ENCODE assay signal across 19 cellular contexts in genomic region chr17:3861761-3862681, GRCh38. TPM values are rescaled to one million over a fixed set of nuclear protein-coding genes. Genes with fewer than 3 reads are reported as not detected.
DNase-seq lines count a peak whose midpoint lies in the region; ATAC-seq, FAIRE-seq and TF ChIP-seq lines count a peak whose summit lies in the region.
"Had no signal": no experiment of that assay in that cellular context is flagged by ENCODE, and none has a peak within 500 bp of the region (broad histone marks: within the 10 kb centered on the region; RNA-seq: fewer than 3 reads in every experiment).

No MANE protein-coding gene starts in this region.

- H3K4me1 ChIP-seq in BLaER1 (peaks cover 29% of the 10 kb centered on the region), kidney (ENCODE audit: control insufficient read depth in 1 of 2, insufficient read depth in 1 of 2, low read depth in 1 of 2, low read length in 2 of 2) (no peaks in the 10 kb centered on the region), Peyer's patch (no peaks in the 10 kb centered on the region)

- H3K27me3 ChIP-seq in BLaER1 (no peaks in the 10 kb centered on the region), Peyer's patch (no peaks in the 10 kb centered on the region)
- H3K27me3 ChIP-seq: BLaER1 treated with 17β-estradiol and CSF1 and Interleukin-3, amounts not matched to agents 10 nM and 100 nM had no signal

- H3K27ac Mint-ChIP-seq in activated naive CD4-positive, alpha-beta T cell treated with anti-CD3 and anti-CD28 coated beads, Interleukin-2, amount 10 ng/mL, durations not matched to agents 7 days and 5 days: peak overlapping the region; percentile 62
- no peak overlapping the region for H3K27ac Mint-ChIP-seq in activated naive CD4-positive, alpha-beta T cell treated with anti-CD3 and anti-CD28 coated beads for 36 hours
- H3K27ac Mint-ChIP-seq in WTC11: peak overlapping the region; percentile 60; the same call in 1 of the 2 replicates

- H3K9ac ChIP-seq in BLaER1 (no peak overlapping the region), kidney (ENCODE audit: low read length in 2 of 2) (no peak overlapping the region)

- no peak overlapping the region for H3K4me2 ChIP-seq in BLaER1
- H3K4me2 ChIP-seq: BLaER1 treated with 17β-estradiol and CSF1 and Interleukin-3, amounts not matched to agents 10 nM and 100 nM had no signal

- no peaks in the 10 kb centered on the region for H3K4me1 Mint-ChIP-seq in activated naive CD4-positive, alpha-beta T cell treated with anti-CD3 and anti-CD28 coated beads, Interleukin-2, amount 10 ng/mL, durations not matched to agents 7 days and 5 days
- no peaks in the 10 kb centered on the region for H3K4me1 Mint-ChIP-seq in activated naive CD4-positive, alpha-beta T cell treated with anti-CD3 and anti-CD28 coated beads for 36 hours (ENCODE audit: low read depth)
- no peaks in the 10 kb centered on the region for H3K4me1 Mint-ChIP-seq in WTC11
- H3K4me1 Mint-ChIP-seq: CD4-positive, CD25-positive, alpha-beta regulatory T cell had no signal

- no peaks in the 10 kb centered on the region for H3K27me3 Mint-ChIP-seq in activated naive CD4-positive, alpha-beta T cell treated with anti-CD3 and anti-CD28 coated beads, Interleukin-2, amount 10 ng/mL, durations not matched to agents 7 days and 5 days
- no peaks in the 10 kb centered on the region for H3K27me3 Mint-ChIP-seq in activated naive CD4-positive, alpha-beta T cell treated with anti-CD3 and anti-CD28 coated beads for 36 hours (ENCODE audit: low read depth)
- H3K27me3 Mint-ChIP-seq in WTC11 (ENCODE audit: low read depth): no peaks in the 10 kb centered on the region; the same call in 1 of the 2 replicates
- H3K27me3 Mint-ChIP-seq: CD4-positive, CD25-positive, alpha-beta regulatory T cell had no signal

- H3K9me3 ChIP-seq in BLaER1 (no peaks in the 10 kb centered on the region), kidney (ENCODE audit: control insufficient read depth in 1 of 2, low read length in 2 of 2) (no peaks in the 10 kb centered on the region), Peyer's patch (no peaks in the 10 kb centered on the region)
- H3K9me3 ChIP-seq: BLaER1 treated with 17β-estradiol and CSF1 and Interleukin-3, amounts not matched to agents 10 nM and 100 nM had no signal

- H3K9me3 Mint-ChIP-seq in activated naive CD4-positive, alpha-beta T cell treated with anti-CD3 and anti-CD28 coated beads, Interleukin-2, amount 10 ng/mL, durations not matched to agents 7 days and 5 days: no peaks in the 10 kb centered on the region
- H3K9me3 Mint-ChIP-seq in activated naive CD4-positive, alpha-beta T cell treated with anti-CD3 and anti-CD28 coated beads for 36 hours: no peaks in the 10 kb centered on the region
- H3K9me3 Mint-ChIP-seq in WTC11: no peaks in the 10 kb centered on the region
- H3K9me3 Mint-ChIP-seq: CD4-positive, CD25-positive, alpha-beta regulatory T cell had no signal

- no peaks in the 10 kb centered on the region for H3K36me3 Mint-ChIP-seq in activated naive CD4-positive, alpha-beta T cell treated with anti-CD3 and anti-CD28 coated beads, Interleukin-2, amount 10 ng/mL, durations not matched to agents 7 days and 5 days
- peaks cover 13% of the 10 kb centered on the region for H3K36me3 Mint-ChIP-seq in activated naive CD4-positive, alpha-beta T cell treated with anti-CD3 and anti-CD28 coated beads for 36 hours (ENCODE audit: low read depth)
- peaks cover 2% of the 10 kb centered on the region; the same call in 1 of the 2 replicates for H3K36me3 Mint-ChIP-seq in WTC11
- H3K36me3 Mint-ChIP-seq: CD4-positive, CD25-positive, alpha-beta regulatory T cell had no signal

- CTCF ChIA-PET in activated naive CD4-positive, alpha-beta T cell treated with anti-CD3 and anti-CD28 coated beads, Interleukin-2, amount 10 ng/mL, durations not matched to agents 7 days and 5 days (lab: Charles Lee): interaction anchor here (0.8 to 1.3 kb wide), 3 partner anchors 17 to 124 kb away, joined by 3 read pairs; no protein-coding TSS in a partner anchor
- CTCF ChIA-PET in activated naive CD4-positive, alpha-beta T cell treated with anti-CD3 and anti-CD28 coated beads for 36 hours (lab: Charles Lee): interaction anchor here (0.5 to 2.0 kb wide), 9 partner anchors 16 to 164 kb away, joined by 3 to 8 read pairs (median 3); partner anchors contain the start of genes NCBP3 and P2RX1
- CTCF ChIA-PET in WTC11 (lab: Charles Lee): interaction anchor here (1.5 to 5.5 kb wide), 2 partner anchors 17 to 52 kb away, joined by 5 to 43 read pairs; partner anchors contain the start of gene NCBP3

- H3K27ac ChIP-seq in BLaER1 (peak overlapping the region; percentile 26; the same call in 1 of the 2 replicates), kidney (ENCODE audit: low read depth in 2 of 2, low read length in 2 of 2) (no peak overlapping the region), Peyer's patch (no peak overlapping the region)
- H3K27ac ChIP-seq: 22Rv1; BLaER1 treated with 17β-estradiol and CSF1 and Interleukin-3, amounts not matched to agents 10 nM and 100 nM had no signal

- peaks cover 13% of the 10 kb centered on the region for H3K36me3 ChIP-seq in BLaER1
- H3K36me3 ChIP-seq in kidney (ENCODE audit: control insufficient read depth in 1 of 2, insufficient read depth in 2 of 2, low read length in 2 of 2): no peaks in the 10 kb centered on the region
- no peaks in the 10 kb centered on the region for H3K36me3 ChIP-seq in Peyer's patch

- H3K4me3 ChIP-seq in BLaER1: no peak overlapping the region
- no peak overlapping the region for H3K4me3 ChIP-seq in kidney (ENCODE audit: low read length in 2 of 2)
- no peak overlapping the region for H3K4me3 ChIP-seq in foreskin fibroblast (ENCODE audit: low read depth in 1 of 2, low read length in 2 of 2)
- no peak overlapping the region for H3K4me3 ChIP-seq in Peyer's patch
- H3K4me3 ChIP-seq: BLaER1 treated with 17β-estradiol and CSF1 and Interleukin-3, amounts not matched to agents 10 nM and 100 nM had no signal

- TF ChIP-seq CTCF in WTC11 (IDR thresholded peaks at IDR 0.05) (no peak), kidney (IDR thresholded peaks at IDR 0.05; ENCODE audit: borderline replicate concordance, extremely low read depth, insufficient read depth) (no peak), foreskin fibroblast (IDR thresholded peaks at IDR 0.05; ENCODE audit: low read depth, low read length) (no peak), Peyer's patch (IDR thresholded peaks at IDR 0.05) (no peak)

- FAIRE-seq in kidney (lab: Jason Lieb, UNC): no peak
- FAIRE-seq: GM19239, HepG2, HTR-8/SVneo had no signal

- intact Hi-C loops in activated naive CD4-positive, alpha-beta T cell treated with anti-CD3 and anti-CD28 coated beads for 36 hours (cut with micrococcal nuclease): loop anchor here (2.0 kb wide), 1 partner anchor 49 kb away; no protein-coding TSS in a partner anchor
- intact Hi-C loops in kidney (cut with DNase I): no loop called here

- no peak for TF ChIP-seq POLR2A in Peyer's patch (IDR thresholded peaks at IDR 0.05)

- no peaks in the 10 kb centered on the region for H4K20me1 ChIP-seq in BLaER1
- H4K20me1 ChIP-seq: BLaER1 treated with 17β-estradiol and CSF1 and Interleukin-3, amounts not matched to agents 10 nM and 100 nM had no signal

- ATAC-seq in WTC11: no peak
- ATAC-seq in HG02588 (IDR thresholded peaks at IDR 0.05; ENCODE audit: unreplicated experiment): no peak
- ATAC-seq: HCT116, HepG2 had no signal

- DNase-seq in activated naive CD4-positive, alpha-beta T cell treated with anti-CD3 and anti-CD28 coated beads, Interleukin-2, amount 10 ng/mL, durations not matched to agents 7 days and 5 days: no peak
- no peak for DNase-seq in activated naive CD4-positive, alpha-beta T cell treated with anti-CD3 and anti-CD28 coated beads for 36 hours
- DNase-seq in WTC11 (ENCODE audit: low spot score) (no peak), kidney (peak; percentile 64), foreskin fibroblast (no peak), Peyer's patch (no peak)
- DNase-seq: AML-193; CD4-positive, CD25-positive, alpha-beta regulatory T cell; DMS53; GF-D8 had no signal

- no peak overlapping the region for H3K4me3 Mint-ChIP-seq in activated naive CD4-positive, alpha-beta T cell treated with anti-CD3 and anti-CD28 coated beads, Interleukin-2, amount 10 ng/mL, durations not matched to agents 7 days and 5 days
- no peak overlapping the region for H3K4me3 Mint-ChIP-seq in activated naive CD4-positive, alpha-beta T cell treated with anti-CD3 and anti-CD28 coated beads for 36 hours
- no peak overlapping the region for H3K4me3 Mint-ChIP-seq in WTC11
- H3K4me3 Mint-ChIP-seq: CD4-positive, CD25-positive, alpha-beta regulatory T cell had no signal

- POLR2A ChIA-PET in WTC11 (lab: Charles Lee): no interaction called here

TF ChIP-seq in WTC11, 78 proteins besides CTCF, POLR2A, EP300 and RAD21 (continues in another document):
- TF ChIP-seq GTF2I (CRISPR knock-in tag; conservative IDR thresholded peaks at IDR 0.05) (no peak), TP53 (CRISPR knock-in tag; IDR thresholded peaks at IDR 0.05) (no peak), HMGXB4 (CRISPR knock-in tag; IDR thresholded peaks at IDR 0.05) (no peak), ZNF416 (CRISPR knock-in tag; IDR thresholded peaks at IDR 0.05) (no peak)

RNA-seq across cellular contexts. Expression of gene NCBP3, which starts 16.0 kb away (rescaled TPM):
- total RNA-seq in activated naive CD4-positive, alpha-beta T cell treated with anti-CD3 and anti-CD28 coated beads for 36 hours: 10 to 100 TPM; 33.9 to 40.4 TPM
- total RNA-seq in WTC11 (2021) (48.7 to 51.3 TPM (median 49.6 TPM) in 3 replicates), kidney (41.5 TPM), Peyer's patch (10 to 100 TPM; 24.8 to 41.6 (median 32.2) TPM)
- 14.5 TPM for polyA plus RNA-seq in kidney (ENCODE audit: insufficient read depth, low read depth, low replicate concordance)

RNA-seq across cellular contexts. Expression of gene CAMKK1, which starts 30.8 kb away (rescaled TPM):
- 1 to 10 TPM; 2.4 to 2.7 TPM for total RNA-seq in activated naive CD4-positive, alpha-beta T cell treated with anti-CD3 and anti-CD28 coated beads for 36 hours
- total RNA-seq in WTC11 (2021) (8.0 to 9.6 TPM (median 8.7 TPM) in 3 replicates), kidney (6.0 TPM), Peyer's patch (10 to 100 TPM in 1 of 4 donors, 1 to 10 TPM in 3; 2.5 to 13.2 (median 4.6) TPM)
- polyA plus RNA-seq in kidney (ENCODE audit: insufficient read depth, low read depth, low replicate concordance): 2.6 TPM

RNA-seq across cellular contexts. Expression of gene P2RX1, which starts 54.2 kb away (rescaled TPM):
- under 1 TPM; 0.10 to 0.17 TPM for total RNA-seq in activated naive CD4-positive, alpha-beta T cell treated with anti-CD3 and anti-CD28 coated beads for 36 hours
- total RNA-seq in WTC11 (2021): 0.07 TPM in 1 of 3 replicates, not detected in the others
- 11.2 TPM for total RNA-seq in kidney
- 3.1 TPM for polyA plus RNA-seq in kidney (ENCODE audit: insufficient read depth, low read depth, low replicate concordance)
- 10 to 100 TPM in 1 of 4 donors, 1 to 10 TPM in 2, under 1 TPM in 1; 0.88 to 27.2 (median 4.3) TPM for total RNA-seq in Peyer's patch
- total RNA-seq: H4 had no signal
- polyA plus RNA-seq: CD4-positive, CD25-positive, alpha-beta regulatory T cell had no signal
